ENCODE assay signal across 22 cellular contexts in genomic region chr1:22133928-22134324, GRCh38. TPM values are rescaled to one million over a fixed set of nuclear protein-coding genes. Genes with fewer than 3 reads are reported as not detected.
DNase-seq lines count a peak whose midpoint lies in the region; FAIRE-seq lines count a peak whose summit lies in the region.
"Had no signal": no experiment of that assay in that cellular context is flagged by ENCODE, and none has a peak within 500 bp of the region (broad histone marks: within the 10 kb centered on the region; RNA-seq: fewer than 3 reads in every experiment).

No MANE protein-coding gene starts in this region.

- H3K23ac ChIP-seq in neuronal stem cell (ENCODE audit: low read depth, low read length, poor library complexity), result peak overlapping the region; percentile 86

- no CpG with 5 or more reads among the region's 15 CpGs for WGBS in neuronal stem cell (ENCODE audit: extremely low coverage in 2 of 2, insufficient read length in 2 of 2, insufficient replicate concordance in 1 of 2), 2 donors

- no peak overlapping the region for H2AK5ac ChIP-seq in neuronal stem cell (ENCODE audit: low read depth, low read length)

- no peak overlapping the region for H3K14ac ChIP-seq in neuronal stem cell (ENCODE audit: low read length)

- no peak overlapping the region for H4K8ac ChIP-seq in neuronal stem cell (ENCODE audit: low read depth, low read length)

- peak overlapping the region; percentile 43 for H2AFZ ChIP-seq in neuronal stem cell (ENCODE audit: low read length)

- H3K79me1 ChIP-seq in neuronal stem cell (ENCODE audit: low read depth, low read length), result peaks cover 3% of the 10 kb centered on the region

- DNase-seq in H7 (peak; percentile 79), left kidney (ENCODE audit: low read depth, low spot score) (peak; percentile 57), neuronal stem cell (ENCODE audit: low spot score) (no peak), middle frontal gyrus (ENCODE audit: extremely low spot score, low spot score) (no peak), GM19239 (ENCODE audit: insufficient read length, low spot score) (no peak)
- DNase-seq in activated naive CD4-positive, alpha-beta T cell treated with Interleukin-2 at 50 U/mL for 16 hours, result no peak
- no peak for DNase-seq in activated effector memory CD4-positive, alpha-beta T cell treated with anti-CD3 and anti-CD28 coated beads, Interleukin-2, amount 50 U/mL, for 16 hours
- DNase-seq: Kasumi-1, MM.1S, NCI-H1105 treated with DMSO at 0.1 percent for 48 hours, NCI-H2107, NCI-H774 had no signal

- no peak overlapping the region for H2BK15ac ChIP-seq in neuronal stem cell (ENCODE audit: low read length)

- H4K91ac ChIP-seq in neuronal stem cell (ENCODE audit: low read depth, low read length, poor library complexity), result no peak overlapping the region

- H3K4me1 ChIP-seq in BLaER1 (peaks cover 43% of the 10 kb centered on the region), neuronal stem cell (ENCODE audit: control insufficient read depth in 2 of 2, insufficient read depth in 1 of 2, low read depth in 1 of 2, low read length in 2 of 2) (peaks cover 6 to 10% of the 10 kb centered on the region in 2 donors)
- H3K4me1 ChIP-seq: HAP-1 had no signal

- H3K18ac ChIP-seq in neuronal stem cell (ENCODE audit: low read length), result peak overlapping the region; percentile 77

- H3K4ac ChIP-seq in neuronal stem cell (ENCODE audit: low read length), result no peak overlapping the region

- no peak overlapping the region for H3K4me3 ChIP-seq in BLaER1
- H3K4me3 ChIP-seq in H7 (ENCODE audit: insufficient read depth, low read depth, low read length), result no peak overlapping the region
- no peak overlapping the region for H3K4me3 ChIP-seq in neuronal stem cell (ENCODE audit: low read length in 2 of 2)
- H3K4me3 ChIP-seq: A549, GM12878, HAP-1, SJSA1 had no signal

- H4K20me1 ChIP-seq in BLaER1, result peaks cover 15% of the 10 kb centered on the region

- H3K4me2 ChIP-seq in BLaER1 (peak overlapping the region; percentile 11; the same call in 1 of the 2 replicates), neuronal stem cell (ENCODE audit: insufficient read depth, low read length, poor library complexity, severe bottlenecking) (no peak overlapping the region)
- H3K4me2 ChIP-seq: A549 had no signal

- no peaks in the 10 kb centered on the region for H3K9me3 ChIP-seq in BLaER1
- peaks cover 0 to 2% of the 10 kb centered on the region in 2 donors for H3K9me3 ChIP-seq in neuronal stem cell (replicated peaks in 1 of 2; ENCODE audit: control insufficient read depth in 2 of 2, insufficient read depth in 1 of 2, low read depth in 1 of 2, low read length in 2 of 2)
- H3K9me3 ChIP-seq: A549, HAP-1, SJSA1 had no signal

- H2BK5ac ChIP-seq in neuronal stem cell (ENCODE audit: low read length), result no peak overlapping the region

- H3K9ac ChIP-seq in BLaER1 (no peak overlapping the region), neuronal stem cell (ENCODE audit: low read depth, low read length, poor library complexity) (peak overlapping the region; percentile 26)

- H3K36me3 ChIP-seq in BLaER1 (no peaks in the 10 kb centered on the region), H7 (replicated peaks; ENCODE audit: control insufficient read depth, insufficient read depth, low read length) (no peaks in the 10 kb centered on the region), neuronal stem cell (replicated peaks in 1 of 2; ENCODE audit: control insufficient read depth in 2 of 2, insufficient read depth in 2 of 2, low read length in 2 of 2) (no peaks in the 10 kb centered on the region)
- H3K36me3 ChIP-seq: HAP-1, SJSA1 had no signal

- H2BK12ac ChIP-seq in neuronal stem cell (ENCODE audit: low read length), result no peak overlapping the region

- no peak overlapping the region for H2BK120ac ChIP-seq in neuronal stem cell (ENCODE audit: low read depth, low read length)

- no peak overlapping the region for H3K27ac ChIP-seq in BLaER1
- no peak overlapping the region for H3K27ac ChIP-seq in neuronal stem cell (replicated peaks; ENCODE audit: low read length)
- H3K27ac ChIP-seq: A549, C4-2B, HL-60, SJSA1 had no signal

- no peaks in the 10 kb centered on the region; the same call in 1 of the 2 replicates for H3K27me3 ChIP-seq in BLaER1
- no peaks in the 10 kb centered on the region for H3K27me3 ChIP-seq in H7 (ENCODE audit: control insufficient read depth, insufficient read depth, low read length)
- H3K27me3 ChIP-seq in neuronal stem cell (ENCODE audit: control insufficient read depth in 3 of 3, insufficient read depth in 3 of 3, low read depth in 1 of 3, low read length in 3 of 3), result peaks cover 0 to 62% (median 55%) of the 10 kb centered on the region in 3 experiments

- FAIRE-seq in GM19239 (lab: Jason Lieb, UNC), result no peak
- FAIRE-seq: A549, G401.6, GM12878, HTR-8/SVneo had no signal

RNA-seq across cellular contexts. Expression of gene WNT4, which starts 9.0 kb away (rescaled TPM):
- 0.33 and 0.94 TPM in 2 replicates for total RNA-seq in H7 (2014; rRNA removed; shearing (Covaris generic))
- not detected for polyA plus RNA-seq in neuronal stem cell (2013, experiment 1 of 2)
- not detected for polyA plus RNA-seq in neuronal stem cell (2013, experiment 2 of 2)
- total RNA-seq: GM12878, SJSA1 had no signal
- polyA plus RNA-seq: IgD-negative memory B cell had no signal

Comparison
In these comparisons a context has a peak if more than half of its experiments do, and no peak if none do; other contexts are left out.
1. DNase-seq: peak in H7 (single experiment) and left kidney (single experiment); none in neuronal stem cell (single experiment), middle frontal gyrus (single experiment), activated naive CD4-positive, alpha-beta T cell treated with Interleukin-2 at 50 U/mL for 16 hours (single experiment), activated effector memory CD4-positive, alpha-beta T cell treated with anti-CD3 and anti-CD28 coated beads, Interleukin-2, amount 50 U/mL, for 16 hours (single experiment) and GM19239 (single experiment).